In the genomic region with DNA sequence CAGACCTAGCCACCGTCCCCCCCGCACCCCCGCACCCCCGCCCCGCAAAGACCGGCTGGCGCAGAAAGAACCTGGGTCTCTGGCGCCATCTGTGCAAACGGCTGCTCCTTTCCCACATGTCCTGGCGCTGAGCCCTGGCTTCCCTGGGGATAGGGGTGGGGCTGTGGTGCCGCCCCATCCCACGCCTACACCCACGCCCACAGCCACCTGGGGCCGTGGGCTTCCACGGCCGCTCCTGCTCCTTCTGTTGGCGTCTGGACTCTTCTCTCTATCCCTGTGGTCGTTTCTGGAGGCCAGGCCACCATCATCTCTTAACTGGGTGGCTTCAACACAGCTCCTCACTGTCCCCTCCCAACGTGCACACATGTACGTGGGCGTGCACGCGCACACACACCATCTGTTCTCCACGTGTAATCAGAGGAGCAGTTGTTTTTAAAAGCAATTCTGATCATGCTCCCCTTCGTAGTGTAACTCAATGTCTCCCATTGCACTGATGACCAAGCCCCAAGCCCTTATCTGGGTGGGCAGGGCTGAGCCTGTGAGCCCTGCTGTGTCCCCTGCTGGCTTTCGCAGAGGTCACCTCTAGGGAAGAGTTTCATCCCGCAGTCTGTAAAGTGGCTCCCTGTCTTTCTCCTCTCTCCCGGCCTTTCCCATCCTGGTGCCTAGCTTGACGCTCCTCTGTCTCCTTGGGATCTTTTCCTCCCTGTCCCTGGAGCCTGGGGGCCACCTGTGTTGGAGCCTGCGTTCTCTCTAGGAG, we compare ENCODE assay signal across 8 cellular contexts. TPM values are rescaled to one million over a fixed set of nuclear protein-coding genes. Genes with fewer than 3 reads are reported as not detected.
A peak's percentile ranks its signal among the peaks of the same experiment; 100 is the strongest.
DNase-seq lines count a peak whose midpoint lies in the region; ATAC-seq and TF ChIP-seq lines count a peak whose summit lies in the region.

No MANE protein-coding gene starts in this region.

- no peak overlapping the region; the same call in 1 of the 2 replicates for H3K4me3 Mint-ChIP-seq in HFFc6
- H3K4me3 Mint-ChIP-seq in activated CD8-positive, alpha-beta T cell treated with anti-CD3 and anti-CD28 coated beads, Interleukin-2, amount 10 ng/mL, durations not matched to agents 7 days and 5 days = no peak overlapping the region

- ATAC-seq in activated CD8-positive, alpha-beta T cell treated with anti-CD3 and anti-CD28 coated beads, Interleukin-2, amount 10 ng/mL, durations not matched to agents 7 days and 5 days = peak; percentile 25
- no peak for ATAC-seq in HG03135 (IDR thresholded peaks at IDR 0.05; ENCODE audit: unreplicated experiment)

- no peaks in the 10 kb centered on the region for H3K9me3 Mint-ChIP-seq in HFFc6
- no peaks in the 10 kb centered on the region for H3K9me3 Mint-ChIP-seq in activated CD8-positive, alpha-beta T cell treated with anti-CD3 and anti-CD28 coated beads, Interleukin-2, amount 10 ng/mL, durations not matched to agents 7 days and 5 days (ENCODE audit: insufficient read depth)

- H3K4me1 Mint-ChIP-seq in HFFc6 (ENCODE audit: low read depth) = peaks cover 7% of the 10 kb centered on the region
- H3K4me1 Mint-ChIP-seq in activated CD8-positive, alpha-beta T cell treated with anti-CD3 and anti-CD28 coated beads, Interleukin-2, amount 10 ng/mL, durations not matched to agents 7 days and 5 days (ENCODE audit: low read depth) = peaks cover 44% of the 10 kb centered on the region

- POLR2A ChIA-PET in activated CD8-positive, alpha-beta T cell treated with anti-CD3 and anti-CD28 coated beads, Interleukin-2, amount 10 ng/mL, durations not matched to agents 7 days and 5 days (lab: Charles Lee) = interaction anchor here (0.9 to 4.1 kb wide), 2 partner anchors 87 to 154 kb away, joined by 3 to 36 read pairs; partner anchors contain the start of gene PPP1R16B

- DNase-seq in HFFc6 = no peak
- DNase-seq in activated CD8-positive, alpha-beta T cell treated with anti-CD3 and anti-CD28 coated beads, Interleukin-2, amount 10 ng/mL, durations not matched to agents 7 days and 5 days = no peak
- peak; percentile 7 for DNase-seq in left kidney (ENCODE audit: low read depth, low spot score)
- no peak for DNase-seq in SKM-1 (lab: John Stamatoyannopoulos, UW; ENCODE audit: unreplicated experiment)
- no peak for DNase-seq in D341Med (ENCODE audit: low spot score)
- DNase-seq in CD1c-positive myeloid dendritic cell (ENCODE audit: extremely low spot score) = no peak

- H3K27ac ChIP-seq in C4-2B = no peak overlapping the region

- CTCF ChIA-PET in activated CD8-positive, alpha-beta T cell treated with anti-CD3 and anti-CD28 coated beads, Interleukin-2, amount 10 ng/mL, durations not matched to agents 7 days and 5 days (lab: Charles Lee) = interaction anchor here (1.0 to 2.9 kb wide), 17 partner anchors 14 to 248 kb away, joined by 3 to 36 read pairs (median 5); partner anchors contain the start of genes FAM83D and PPP1R16B

- H3K36me3 Mint-ChIP-seq in HFFc6 (ENCODE audit: low read depth) = no peaks in the 10 kb centered on the region
- H3K36me3 Mint-ChIP-seq in activated CD8-positive, alpha-beta T cell treated with anti-CD3 and anti-CD28 coated beads, Interleukin-2, amount 10 ng/mL, durations not matched to agents 7 days and 5 days (ENCODE audit: low read depth) = peaks cover 40% of the 10 kb centered on the region

- H3K27ac Mint-ChIP-seq in HFFc6 = no peak overlapping the region
- H3K27ac Mint-ChIP-seq in activated CD8-positive, alpha-beta T cell treated with anti-CD3 and anti-CD28 coated beads, Interleukin-2, amount 10 ng/mL, durations not matched to agents 7 days and 5 days = peak overlapping the region; percentile 77

- H3K27me3 Mint-ChIP-seq in HFFc6 (ENCODE audit: insufficient read depth) = peaks cover 34% of the 10 kb centered on the region
- H3K27me3 Mint-ChIP-seq in activated CD8-positive, alpha-beta T cell treated with anti-CD3 and anti-CD28 coated beads, Interleukin-2, amount 10 ng/mL, durations not matched to agents 7 days and 5 days (ENCODE audit: low read depth) = no peaks in the 10 kb centered on the region

- TF ChIP-seq CTCF in C4-2B (conservative IDR thresholded peaks at IDR 0.05) = peak; percentile 76
- peak; percentile 68 for TF ChIP-seq CTCF in HFFc6 (IDR thresholded peaks at IDR 0.05)

RNA-seq across cellular contexts. Expression of gene FAM83D, which starts 31.9 kb away (rescaled TPM):
- total RNA-seq in HFFc6 (2021; fragmentation: NEBNext Ultra II Directional; extraction: Animal tissue kit (Norgen Biotek cat#: 25700)) = 10 to 100 TPM; 14.2 to 31.5 (median 29.2) TPM
- total RNA-seq in activated CD8-positive, alpha-beta T cell treated with anti-CD3 and anti-CD28 coated beads, Interleukin-2, amount 10 ng/mL, durations not matched to agents 7 days and 5 days = 10 to 100 TPM; 24.9 to 25.6 TPM
